ENCODE assay signal across 19 cellular contexts in the genomic region with DNA sequence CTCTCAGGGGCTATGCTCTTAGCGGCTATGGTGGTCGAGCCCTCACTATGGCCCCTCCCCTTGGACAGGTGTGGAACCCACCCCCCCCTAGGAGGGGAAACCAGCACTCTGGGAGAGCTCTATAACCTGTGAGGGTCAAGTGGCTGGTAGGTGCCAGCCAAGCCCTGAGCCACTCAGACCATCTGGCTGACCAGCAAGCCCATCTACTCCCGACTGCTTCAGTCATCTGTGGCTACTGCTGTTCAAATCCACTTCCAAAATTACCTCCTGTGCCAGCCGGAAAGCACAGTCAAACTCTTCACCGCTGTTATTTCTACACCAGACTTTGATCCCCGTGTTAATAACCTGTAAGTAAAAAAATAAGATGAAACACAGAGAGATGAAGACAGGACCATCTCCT.
"Had no signal": no experiment of that assay in that cellular context is flagged by ENCODE, and none has a peak within 500 bp of the region (broad histone marks: within the 10 kb centered on the region; RNA-seq: fewer than 3 reads in every experiment).

No MANE protein-coding gene starts in this region.

- H3K27me3 Mint-ChIP-seq: naive B cell; natural killer cell treated with Interleukin-12 subunit alpha and Interleukin-12 subunit beta and Interleukin-15 and Interleukin-18, amount 100 ng/mL, for 72 hours had no signal

- H3K9me3 Mint-ChIP-seq: mesothelial cell of epicardium; naive B cell; natural killer cell treated with Interleukin-12 subunit alpha and Interleukin-12 subunit beta and Interleukin-15 and Interleukin-18, amount 100 ng/mL, for 72 hours; neural crest cell had no signal

- H3K4me1 Mint-ChIP-seq: mesothelial cell of epicardium, naive B cell, neural crest cell had no signal

- DNase-seq: dermis blood vessel endothelial cell; effector memory CD4-positive, alpha-beta T cell; head of caudate nucleus; mesenchymal stem cell; mucosa of descending colon; naive B cell; retina; stimulated activated CD4-positive, alpha-beta T cell treated with anti-CD3 and anti-CD28 coated beads, Interleukin-12 subunit alpha, Interleukin-12 subunit beta, amount 100 ng/mL, for 4 hours; stimulated activated CD4-positive, alpha-beta T cell treated with anti-CD3 and anti-CD28 coated beads, Interleukin-1b, Interleukin-23, amount 100 ng/mL, for 48 hours; stimulated activated CD4-positive, alpha-beta T cell treated with anti-CD3 and anti-CD28 coated beads, Interleukin-4, amount 100 ng/mL, for 1 hour; stimulated activated CD8-positive, alpha-beta memory T cell treated with anti-CD3 and anti-CD28 coated beads, Interleukin-4, amount 100 ng/mL, for 48 hours; stimulated activated naive CD4-positive, alpha-beta T cell; stomach; trophoblast cell had no signal

- ATAC-seq: mucosa of descending colon, pancreas, sciatic nerve had no signal

- H3K27ac Mint-ChIP-seq: mesothelial cell of epicardium; natural killer cell treated with Interleukin-12 subunit alpha and Interleukin-12 subunit beta and Interleukin-15 and Interleukin-18, amount 100 ng/mL, for 72 hours had no signal

- H3K4me3 Mint-ChIP-seq: mesothelial cell of epicardium; naive B cell; natural killer cell treated with Interleukin-12 subunit alpha and Interleukin-12 subunit beta and Interleukin-15 and Interleukin-18, amount 100 ng/mL, for 72 hours; neural crest cell had no signal
